In genomic region chr11:47257178-47257517, GRCh38 we compare ENCODE assay signal across 9 cellular contexts. TPM values are rescaled to one million over a fixed set of nuclear protein-coding genes. Genes with fewer than 3 reads are reported as not detected.
DNase-seq lines count a peak whose midpoint lies in the region; ATAC-seq and TF ChIP-seq lines count a peak whose summit lies in the region.
"Had no signal": no experiment of that assay in that cellular context is flagged by ENCODE, and none has a peak within 500 bp of the region (broad histone marks: within the 10 kb centered on the region; RNA-seq: fewer than 3 reads in every experiment).

No MANE protein-coding gene starts in this region.

- H4K8ac ChIP-seq in trophoblast cell (ENCODE audit: low read depth, low read length), result peak overlapping the region; percentile 88

- H3K27ac Mint-ChIP-seq in T-helper 17 cell, result no peak overlapping the region

- H3K23ac ChIP-seq in trophoblast cell (ENCODE audit: low read length), result no peak overlapping the region

- no peaks in the 10 kb centered on the region for H3K27me3 Mint-ChIP-seq in T-helper 17 cell

- peak overlapping the region; percentile 32; the same call in 1 of the 2 replicates for H3K4me3 ChIP-seq in BJ (ENCODE audit: low read depth, low read length)
- peak overlapping the region in 1 of 2 donors; percentile 41 for H3K4me3 ChIP-seq in gastroesophageal sphincter
- H3K4me3 ChIP-seq in trophoblast cell (ENCODE audit: low read depth, low read length), result no peak overlapping the region

- H3K14ac ChIP-seq in trophoblast cell (ENCODE audit: low read length), result no peak overlapping the region

- H4K12ac ChIP-seq in trophoblast cell (ENCODE audit: low read depth, low read length), result peak overlapping the region; percentile 14

- no peak for TF ChIP-seq EP300 in gastroesophageal sphincter (IDR thresholded peaks at IDR 0.05)

- H3K27me3 ChIP-seq in BJ (ENCODE audit: control insufficient read depth, insufficient read depth, low read length) (no peaks in the 10 kb centered on the region), gastroesophageal sphincter (no peaks in the 10 kb centered on the region), trophoblast cell (ENCODE audit: insufficient read depth, low read length) (no peaks in the 10 kb centered on the region)

- peak overlapping the region; percentile 70 for H2BK5ac ChIP-seq in trophoblast cell (ENCODE audit: low read depth, low read length, poor library complexity)

- no peaks in the 10 kb centered on the region for H3K36me3 Mint-ChIP-seq in T-helper 17 cell (ENCODE audit: low read depth)

- DNase-seq in BJ (ENCODE audit: low read depth) (no peak), T-helper 17 cell (no peak), trophoblast cell (peak in 1 of 2 donors; percentile 19), NCI-H2029 (lab: John Stamatoyannopoulos, UW) (no peak), HuH-7 (ENCODE audit: low spot score) (no peak)
- DNase-seq: stimulated activated CD4-positive, alpha-beta T cell treated with anti-CD3 and anti-CD28 coated beads, Interleukin-1b, Interleukin-23, amount 100 ng/mL, for 48 hours had no signal

- H3K36me3 ChIP-seq in BJ (ENCODE audit: control insufficient read depth, insufficient read depth, low read length) (no peaks in the 10 kb centered on the region), gastroesophageal sphincter (peaks cover 0 to 12% of the 10 kb centered on the region in 2 donors), trophoblast cell (ENCODE audit: control insufficient read depth in 1 of 2, insufficient read depth in 2 of 2, low read length in 2 of 2) (peaks cover 4 to 5% of the 10 kb centered on the region in 2 experiments)

- CTCF ChIA-PET in BJ (lab: Yijun Ruan, JAX), result interaction anchor here (0.9 to 5.8 kb wide), 11 partner anchors 8 to 196 kb away, joined by 3 to 55 read pairs (median 4); partner anchors contain the start of genes ACP2 and ARFGAP2

- ATAC-seq in T-helper 17 cell, result no peak
- no peak for ATAC-seq in gastroesophageal sphincter
- no peak for ATAC-seq in HG03354 (IDR thresholded peaks at IDR 0.05; ENCODE audit: poor library complexity, severe bottlenecking, unreplicated experiment)
- no peak for ATAC-seq in HG03280 (IDR thresholded peaks at IDR 0.05; ENCODE audit: unreplicated experiment)

- no peaks in the 10 kb centered on the region for H3K79me2 ChIP-seq in trophoblast cell (ENCODE audit: control insufficient read depth, insufficient read depth, low read length, poor library complexity)

- no peak overlapping the region for H3K9ac ChIP-seq in trophoblast cell (ENCODE audit: low read length)

- peak overlapping the region; percentile 34 for H2BK120ac ChIP-seq in trophoblast cell (ENCODE audit: insufficient read depth, low read length, poor library complexity)

- peak overlapping the region; percentile 68 for H3K4me2 ChIP-seq in trophoblast cell (ENCODE audit: low read length)

- TF ChIP-seq CTCF in BJ (IDR thresholded peaks at IDR 0.05; ENCODE audit: insufficient read depth, low read depth, low read length), result no peak
- no peak for TF ChIP-seq CTCF in gastroesophageal sphincter (IDR thresholded peaks at IDR 0.05)

- H3K9me3 ChIP-seq in T-helper 17 cell (ENCODE audit: control insufficient read depth, low read length, poor library complexity, severe bottlenecking), result no peaks in the 10 kb centered on the region
- no peaks in the 10 kb centered on the region for H3K9me3 ChIP-seq in gastroesophageal sphincter
- H3K9me3 ChIP-seq in trophoblast cell (ENCODE audit: insufficient read depth, low read depth, low read length), result peaks cover 2% of the 10 kb centered on the region

- WGBS in gastroesophageal sphincter (ENCODE audit: low coverage in 1 of 2), 2 donors, result 100% methylated on average over 1 of the region's 2 CpGs; no CpG with 5 or more reads in 1 of the 2 donors
- WGBS in trophoblast cell (ENCODE audit: extremely low coverage, insufficient coverage, insufficient read length), result no CpG with 5 or more reads among the region's 2 CpGs

- POLR2A ChIA-PET in BJ (lab: Charles Lee), result interaction anchor here (0.6 to 1.3 kb wide), 2 partner anchors 8 to 80 kb away, joined by 3 to 4 read pairs; partner anchors contain the start of gene ACP2

- peaks cover 23% of the 10 kb centered on the region for H3K79me1 ChIP-seq in trophoblast cell (ENCODE audit: low read length)

- H3K27ac ChIP-seq in gastroesophageal sphincter (peak overlapping the region; percentile 15 to 87 (median 77)), trophoblast cell (ENCODE audit: low read depth, low read length) (peak overlapping the region; percentile 77)

- H3K4ac ChIP-seq in trophoblast cell (ENCODE audit: low read depth, low read length), result no peak overlapping the region

- H3K4me3 Mint-ChIP-seq in T-helper 17 cell, result peak overlapping the region; percentile 15

- H2AK5ac ChIP-seq in trophoblast cell (ENCODE audit: low read length), result peak overlapping the region; percentile 85

- peak overlapping the region; percentile 56 for H2AFZ ChIP-seq in trophoblast cell (ENCODE audit: insufficient read depth, low read length, poor library complexity)

- no peak for TF ChIP-seq POLR2A in gastroesophageal sphincter (IDR thresholded peaks at IDR 0.05)

- H3K18ac ChIP-seq in trophoblast cell (ENCODE audit: low read length), result peak overlapping the region; percentile 66

- H3K4me1 ChIP-seq in gastroesophageal sphincter, result peaks cover 0 to 67% (median 51%) of the 10 kb centered on the region in 3 donors
- peaks cover 31 to 33% of the 10 kb centered on the region in 2 experiments for H3K4me1 ChIP-seq in trophoblast cell (ENCODE audit: control insufficient read depth in 1 of 2, insufficient read depth in 2 of 2, low read length in 2 of 2)

- H4K91ac ChIP-seq in trophoblast cell (ENCODE audit: low read depth, low read length), result peak overlapping the region; percentile 90

- peak overlapping the region; percentile 7 for H2BK12ac ChIP-seq in trophoblast cell (ENCODE audit: low read length)

- peaks cover 10% of the 10 kb centered on the region for H3K4me1 Mint-ChIP-seq in T-helper 17 cell

RNA-seq across cellular contexts. Expression of gene NR1H3, which starts 0.6 kb away (rescaled TPM):
- 20.7 and 25.9 TPM in 2 replicates for polyA plus RNA-seq in BJ (2011; rRNA removed)
- polyA minus RNA-seq in BJ (2011; rRNA and poly(A)+ RNA removed), result 14.9 and 27.7 TPM in 2 replicates
- total RNA-seq in T-helper 17 cell, result 1 to 10 TPM; 2.2 to 4.3 TPM
- total RNA-seq in gastroesophageal sphincter, result 10 to 100 TPM; 14.5 to 21.0 (median 16.1) TPM
- polyA plus RNA-seq in trophoblast cell (2013), result 14.6 and 14.7 TPM in 2 replicates

RNA-seq across cellular contexts. Expression of gene ACP2, which starts 8.5 kb away (rescaled TPM):
- 24.6 and 31.1 TPM in 2 replicates for polyA plus RNA-seq in BJ (2011; rRNA removed)
- polyA minus RNA-seq in BJ (2011; rRNA and poly(A)+ RNA removed), result 31.6 and 45.7 TPM in 2 replicates
- total RNA-seq in T-helper 17 cell, result 10 to 100 TPM; 19.6 to 23.1 TPM
- 10 to 100 TPM; 21.0 to 46.0 (median 32.0) TPM for total RNA-seq in gastroesophageal sphincter
- 21.9 and 23.1 TPM in 2 replicates for polyA plus RNA-seq in trophoblast cell (2013)

RNA-seq across cellular contexts. Expression of gene MADD, which starts 12.8 kb away (rescaled TPM):
- polyA plus RNA-seq in BJ (2011; rRNA removed), result 15.4 and 19.8 TPM in 2 replicates
- polyA minus RNA-seq in BJ (2011; rRNA and poly(A)+ RNA removed), result 40.6 and 46.1 TPM in 2 replicates
- 100 to 1,000 TPM; 155 to 209 TPM for total RNA-seq in T-helper 17 cell
- total RNA-seq in gastroesophageal sphincter, result 10 to 100 TPM; 23.7 to 33.9 (median 29.4) TPM
- 16.4 and 17.0 TPM in 2 replicates for polyA plus RNA-seq in trophoblast cell (2013)

RNA-seq across cellular contexts. Expression of gene DDB2, which starts 42.4 kb away (rescaled TPM):
- polyA plus RNA-seq in BJ (2011; rRNA removed), result 44.9 and 46.5 TPM in 2 replicates
- 20.4 and 27.3 TPM in 2 replicates for polyA minus RNA-seq in BJ (2011; rRNA and poly(A)+ RNA removed)
- total RNA-seq in T-helper 17 cell (10 to 100 TPM; 75.3 to 77.0 TPM), gastroesophageal sphincter (10 to 100 TPM; 18.6 to 44.2 (median 28.0) TPM)
- polyA plus RNA-seq in trophoblast cell (2013), result 32.8 and 33.7 TPM in 2 replicates

Comparison
In these comparisons a context has a peak if more than half of its experiments do, and no peak if none do; other contexts are left out.
1. RNA of gene MADD, which starts 12.8 kb away (total RNA-seq): 155 to 209 TPM in T-helper 17 cell; 23.7 to 33.9 TPM in gastroesophageal sphincter; every median in the first group is over 4 times any median in the second.